In genomic region chr14:83923836-83924235, GRCh38 we compare ENCODE assay signal across 29 cellular contexts.
"Had no signal": no experiment of that assay in that cellular context is flagged by ENCODE, and none has a peak within 500 bp of the region (broad histone marks: within the 10 kb centered on the region; RNA-seq: fewer than 3 reads in every experiment).

No MANE protein-coding gene starts in this region.

- H3K9me3 Mint-ChIP-seq: activated CD4-positive, alpha-beta T cell treated with anti-CD3 and anti-CD28 coated beads, Interleukin-2, amount 10 ng/mL, durations not matched to agents 24 days and 14 days had no signal

- H3K4me3 Mint-ChIP-seq: activated CD4-positive, alpha-beta T cell treated with anti-CD3 and anti-CD28 coated beads, Interleukin-2, amount 10 ng/mL, durations not matched to agents 24 days and 14 days; activated CD8-positive, alpha-beta T cell treated with anti-CD3 and anti-CD28 coated beads for 36 hours; activated naive CD4-positive, alpha-beta T cell treated with anti-CD3 and anti-CD28 coated beads, Interleukin-2, amount 50 U/mL, for 24 hours; activated naive CD8-positive, alpha-beta T cell treated with anti-CD3 and anti-CD28 coated beads, Interleukin-2, amount 10 ng/mL, durations not matched to agents 7 days and 5 days; activated T-cell treated with anti-CD3 and anti-CD28 coated beads, Interleukin-2, amount 50 U/mL, for 72 hours; activated T-helper 17 cell treated with anti-CD3 and anti-CD28 coated beads, Interleukin-2, amount 50 U/mL, for 72 hours; central memory CD8-positive, alpha-beta T cell; T-helper 1 cell treated with Interleukin-12 subunit alpha and Interleukin-12 subunit beta and Interleukin-4 antibody, amounts not matched to agents 30 μg/mL and 1 μg/mL, for 36 hours; T-helper 2 cell treated with Interferon-gamma antibody and Interleukin-4, amounts not matched to agents 5 μg/mL and 100 μg/mL, for 36 hours had no signal

- ATAC-seq: activated CD8-positive, alpha-beta T cell treated with anti-CD3 and anti-CD28 coated beads for 36 hours; activated T-cell treated with anti-CD3 and anti-CD28 coated beads, Interleukin-2, amount 50 U/mL, for 72 hours; activated T-helper 17 cell treated with anti-CD3 and anti-CD28 coated beads, Interleukin-2, amount 50 U/mL, for 72 hours had no signal

- H3K36me3 Mint-ChIP-seq: activated naive CD4-positive, alpha-beta T cell treated with anti-CD3 and anti-CD28 coated beads, Interleukin-2, amount 50 U/mL, for 24 hours; activated naive CD8-positive, alpha-beta T cell treated with anti-CD3 and anti-CD28 coated beads, Interleukin-2, amount 10 ng/mL, durations not matched to agents 7 days and 5 days had no signal

- H3K9me3 ChIP-seq: ascending aorta, MG63, SK-N-SH had no signal

- DNase-seq: activated CD4-positive, alpha-beta T cell treated with anti-CD3 and anti-CD28 coated beads, Interleukin-2, amount 10 ng/mL, durations not matched to agents 24 days and 14 days; activated CD4-positive, alpha-beta T cell treated with anti-CD3 and anti-CD28 coated beads, Interleukin-2, amount 50 U/mL, for 4 hours; activated CD8-positive, alpha-beta T cell treated with anti-CD3 and anti-CD28 coated beads for 36 hours; activated effector memory CD4-positive, alpha-beta T cell treated with anti-CD3 and anti-CD28 coated beads, Interleukin-2, amount 50 U/mL, for 16 hours; activated naive CD4-positive, alpha-beta T cell treated with Interleukin-2 at 50 U/mL for 16 hours; activated naive CD8-positive, alpha-beta T cell treated with anti-CD3 and anti-CD28 coated beads, Interleukin-2, amount 10 ng/mL, durations not matched to agents 7 days and 5 days; activated T-cell treated with anti-CD3 and anti-CD28 coated beads, Interleukin-2, amount 50 U/mL, for 1 hour; activated T-cell treated with anti-CD3 and anti-CD28 coated beads, Interleukin-2, amount 50 U/mL, for 72 hours; amygdala; Kasumi-1; MG63; NCI-H1048; NCI-H1105 treated with DMSO at 0.1 percent for 48 hours; NCI-H1436; NCI-H1694 treated with DMSO at 0.1 percent for 48 hours; NCI-H2029; NCI-H510A; NCI-H526; NCI-H748 treated with DMSO at 0.1 percent for 48 hours; PC-9; Right ventricle myocardium superior; SK-N-SH had no signal

- H3K9ac ChIP-seq: SK-N-SH had no signal

- H3K27ac ChIP-seq: ascending aorta, cardiac muscle cell, PC-9 had no signal

- H3K27ac Mint-ChIP-seq: activated CD4-positive, alpha-beta T cell treated with anti-CD3 and anti-CD28 coated beads, Interleukin-2, amount 10 ng/mL, durations not matched to agents 24 days and 14 days; activated CD8-positive, alpha-beta T cell treated with anti-CD3 and anti-CD28 coated beads for 36 hours; activated naive CD4-positive, alpha-beta T cell treated with anti-CD3 and anti-CD28 coated beads, Interleukin-2, amount 50 U/mL, for 24 hours; activated naive CD8-positive, alpha-beta T cell treated with anti-CD3 and anti-CD28 coated beads, Interleukin-2, amount 10 ng/mL, durations not matched to agents 7 days and 5 days; activated T-cell treated with anti-CD3 and anti-CD28 coated beads, Interleukin-2, amount 50 U/mL, for 72 hours; activated T-helper 17 cell treated with anti-CD3 and anti-CD28 coated beads, Interleukin-2, amount 50 U/mL, for 72 hours; T-helper 1 cell treated with Interleukin-12 subunit alpha and Interleukin-12 subunit beta and Interleukin-4 antibody, amounts not matched to agents 30 μg/mL and 1 μg/mL, for 36 hours; T-helper 2 cell treated with Interferon-gamma antibody and Interleukin-4, amounts not matched to agents 5 μg/mL and 100 μg/mL, for 36 hours had no signal

- H3K9me2 ChIP-seq: SK-N-SH had no signal

- H3K4me3 ChIP-seq: ascending aorta, cardiac muscle cell, MG63, PC-9 had no signal

- H3K27me3 ChIP-seq: ascending aorta, cardiac muscle cell, MG63 had no signal

- H3K36me3 ChIP-seq: ascending aorta, cardiac muscle cell, MG63 had no signal

- H3K4me2 ChIP-seq: PC-9, SK-N-SH had no signal

- H3K4me1 Mint-ChIP-seq: activated CD4-positive, alpha-beta T cell treated with anti-CD3 and anti-CD28 coated beads, Interleukin-2, amount 10 ng/mL, durations not matched to agents 24 days and 14 days; activated naive CD4-positive, alpha-beta T cell treated with anti-CD3 and anti-CD28 coated beads, Interleukin-2, amount 50 U/mL, for 24 hours; activated naive CD8-positive, alpha-beta T cell treated with anti-CD3 and anti-CD28 coated beads, Interleukin-2, amount 10 ng/mL, durations not matched to agents 7 days and 5 days; activated T-helper 17 cell treated with anti-CD3 and anti-CD28 coated beads, Interleukin-2, amount 50 U/mL, for 72 hours; central memory CD8-positive, alpha-beta T cell had no signal

- H3K27me3 Mint-ChIP-seq: activated CD4-positive, alpha-beta T cell treated with anti-CD3 and anti-CD28 coated beads, Interleukin-2, amount 10 ng/mL, durations not matched to agents 24 days and 14 days; activated CD8-positive, alpha-beta T cell treated with anti-CD3 and anti-CD28 coated beads for 36 hours; activated naive CD4-positive, alpha-beta T cell treated with anti-CD3 and anti-CD28 coated beads, Interleukin-2, amount 50 U/mL, for 24 hours; activated naive CD8-positive, alpha-beta T cell treated with anti-CD3 and anti-CD28 coated beads, Interleukin-2, amount 10 ng/mL, durations not matched to agents 7 days and 5 days; activated T-helper 17 cell treated with anti-CD3 and anti-CD28 coated beads, Interleukin-2, amount 50 U/mL, for 72 hours; central memory CD8-positive, alpha-beta T cell had no signal

- H2AFZ ChIP-seq: PC-9 had no signal

- H3K4me1 ChIP-seq: ascending aorta had no signal
